Comparison of ENCODE assay signal across 8 cellular contexts in the genomic region with DNA sequence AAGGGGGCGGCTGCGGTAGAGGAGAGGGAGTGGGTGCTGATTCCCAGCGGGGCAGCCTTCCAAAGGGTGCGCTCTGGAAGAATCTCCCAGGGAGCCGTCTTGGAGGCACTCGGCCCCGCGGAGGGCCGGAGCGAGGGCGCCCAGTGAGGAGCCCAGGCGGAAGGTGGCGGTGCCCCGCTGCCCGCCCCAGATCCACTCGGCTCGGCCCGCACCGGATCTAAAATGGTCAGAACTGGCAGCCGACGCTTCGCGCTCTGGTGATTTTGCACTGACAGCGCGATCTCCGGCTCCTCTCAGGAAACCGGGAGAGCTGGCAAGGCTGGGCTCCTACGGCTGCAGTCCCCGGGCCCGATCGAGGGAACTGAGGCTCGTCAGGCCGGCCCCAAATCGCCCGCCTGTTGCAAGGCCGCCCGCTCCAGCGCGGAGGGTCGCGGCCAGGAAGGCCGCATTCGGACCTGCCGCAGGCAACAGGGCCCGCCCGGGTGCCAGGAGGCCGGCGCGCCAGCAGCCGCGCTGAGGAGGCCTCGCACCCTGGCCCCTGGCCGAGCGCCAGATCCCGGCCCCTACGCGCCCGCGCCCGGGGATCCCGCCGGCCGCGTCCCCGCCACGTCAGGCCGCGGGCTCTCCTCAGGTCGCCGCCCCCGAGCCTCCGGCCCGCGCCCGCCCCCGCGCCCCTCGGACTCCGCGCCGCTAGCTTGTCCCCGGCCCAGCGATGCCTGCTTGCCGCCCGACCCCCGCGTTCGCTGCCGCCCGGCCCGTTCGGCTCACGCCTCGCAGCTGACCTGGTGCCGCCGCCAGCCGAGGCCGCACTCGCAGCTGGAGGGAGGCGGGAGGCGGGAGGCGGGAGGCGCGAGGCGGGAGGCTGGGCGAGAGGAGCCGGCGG. TPM values are rescaled to one million over a fixed set of nuclear protein-coding genes. Genes with fewer than 3 reads are reported as not detected.
DNase-seq lines count a peak whose midpoint lies in the region; ATAC-seq and TF ChIP-seq lines count a peak whose summit lies in the region.

A gene with protein sequence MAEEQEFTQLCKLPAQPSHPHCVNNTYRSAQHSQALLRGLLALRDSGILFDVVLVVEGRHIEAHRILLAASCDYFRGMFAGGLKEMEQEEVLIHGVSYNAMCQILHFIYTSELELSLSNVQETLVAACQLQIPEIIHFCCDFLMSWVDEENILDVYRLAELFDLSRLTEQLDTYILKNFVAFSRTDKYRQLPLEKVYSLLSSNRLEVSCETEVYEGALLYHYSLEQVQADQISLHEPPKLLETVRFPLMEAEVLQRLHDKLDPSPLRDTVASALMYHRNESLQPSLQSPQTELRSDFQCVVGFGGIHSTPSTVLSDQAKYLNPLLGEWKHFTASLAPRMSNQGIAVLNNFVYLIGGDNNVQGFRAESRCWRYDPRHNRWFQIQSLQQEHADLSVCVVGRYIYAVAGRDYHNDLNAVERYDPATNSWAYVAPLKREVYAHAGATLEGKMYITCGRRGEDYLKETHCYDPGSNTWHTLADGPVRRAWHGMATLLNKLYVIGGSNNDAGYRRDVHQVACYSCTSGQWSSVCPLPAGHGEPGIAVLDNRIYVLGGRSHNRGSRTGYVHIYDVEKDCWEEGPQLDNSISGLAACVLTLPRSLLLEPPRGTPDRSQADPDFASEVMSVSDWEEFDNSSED (minus strand): TSS at position 818 of the 883 bp plus-strand sequence. CDS start 6,584 bp downstream, outside the sequence.

- H3K4me3 ChIP-seq in BLaER1 (peak within 1 kb of the TSS; percentile 85), Peyer's patch (peak within 1 kb of the TSS; percentile 70 to 93 (median 84)), iPS-18c (ENCODE audit: insufficient read depth, low read depth, low read length) (peak within 1 kb of the TSS; percentile 87)

- peaks cover 46% of the 10 kb centered on the region for H4K20me1 ChIP-seq in BLaER1

- no peaks in the 10 kb centered on the region for H3K27me3 ChIP-seq in BLaER1
- no peaks in the 10 kb centered on the region for H3K27me3 ChIP-seq in Peyer's patch

- H3K27ac ChIP-seq in BLaER1, result peak within 1 kb of the TSS; percentile 86
- H3K27ac ChIP-seq in Peyer's patch, result peak within 1 kb of the TSS; percentile 86 to 100 (median 93)

- H3K36me3 ChIP-seq in BLaER1, result no peaks in the 10 kb centered on the region
- no peaks in the 10 kb centered on the region for H3K36me3 ChIP-seq in Peyer's patch

- TF ChIP-seq CTCF in Peyer's patch (IDR thresholded peaks at IDR 0.05), result no peak
- TF ChIP-seq CTCF in MCF 10A (IDR thresholded peaks at IDR 0.05; ENCODE audit: unreplicated experiment), result no peak

- H3K27ac Mint-ChIP-seq in MCF 10A (ENCODE audit: low read depth, unreplicated experiment), result peak within 1 kb of the TSS; percentile 91

- peak within 1 kb of the TSS; percentile 97 for H3K4me2 ChIP-seq in BLaER1

- peak within 1 kb of the TSS; percentile 89 for H3K9ac ChIP-seq in BLaER1

- H3K4me1 Mint-ChIP-seq in MCF 10A (ENCODE audit: insufficient read depth, unreplicated experiment), result peaks cover 18% of the 10 kb centered on the region

- intact Hi-C loops in MCF 10A (cut with micrococcal nuclease), result loop anchor here (5.0 kb wide), 1 partner anchor 37 kb away; no protein-coding TSS in a partner anchor
- intact Hi-C loops in sciatic nerve (cut with DNase I), result loop anchor here (10.0 kb wide), 1 partner anchor 70 kb away; no protein-coding TSS in a partner anchor

- no TSS peak for BruUV-seq in MCF 10A (replicated peaks; lab: Mats Ljungman, UMichigan)

- no peaks in the 10 kb centered on the region for H3K9me3 ChIP-seq in BLaER1
- no peaks in the 10 kb centered on the region for H3K9me3 ChIP-seq in Peyer's patch
- no peaks in the 10 kb centered on the region for H3K9me3 ChIP-seq in iPS-18c (ENCODE audit: control insufficient read depth, insufficient read depth, low read length)

- H3K27me3 Mint-ChIP-seq in MCF 10A (ENCODE audit: insufficient read depth, unreplicated experiment), result no peaks in the 10 kb centered on the region

- no peaks in the 10 kb centered on the region for H3K9me3 Mint-ChIP-seq in MCF 10A (ENCODE audit: unreplicated experiment)

- H3K4me1 ChIP-seq in BLaER1 (peaks cover 33% of the 10 kb centered on the region), Peyer's patch (peaks cover 4 to 28% (median 6%) of the 10 kb centered on the region in 4 donors)

- TF ChIP-seq POLR2A in Peyer's patch (IDR thresholded peaks at IDR 0.05), result no peak

- DNase-seq in Peyer's patch (peak; percentile 52 to 68 (median 66)), MCF 10A (ENCODE audit: unreplicated experiment) (peak; percentile 22), sciatic nerve (ENCODE audit: low spot score) (peak; percentile 67), SW480 (ENCODE audit: low spot score) (no peak)

- peaks cover 6% of the 10 kb centered on the region for H3K36me3 Mint-ChIP-seq in MCF 10A (ENCODE audit: insufficient read depth, unreplicated experiment)

- H3K4me3 Mint-ChIP-seq in MCF 10A (ENCODE audit: unreplicated experiment), result peak within 1 kb of the TSS; percentile 97

- ATAC-seq in GM18867 (IDR thresholded peaks at IDR 0.05; ENCODE audit: unreplicated experiment), result peak; percentile 39
- ATAC-seq in HG03064 (IDR thresholded peaks at IDR 0.05; ENCODE audit: low read depth, unreplicated experiment), result peak; percentile 35
- ATAC-seq in sciatic nerve, result no peak

- POLR2A ChIA-PET in MCF 10A (lab: Yijun Ruan, JAX), result interaction anchor here (0.7 to 2.2 kb wide), 7 partner anchors 9 to 74 kb away, joined by 3 to 17 read pairs (median 6); partner anchors contain the start of gene MED15

- CTCF ChIA-PET in MCF 10A (lab: Yijun Ruan, JAX), result interaction anchor here (0.5 to 1.2 kb wide), 4 partner anchors 35 to 99 kb away, joined by 3 to 12 read pairs (median 3); no protein-coding TSS in a partner anchor

RNA-seq across cellular contexts. Expression of the gene that starts here (rescaled TPM):
- total RNA-seq in Peyer's patch (10 to 100 TPM; 12.6 to 23.9 (median 19.2) TPM), MCF 10A (2022) (14.7 and 20.9 TPM in 2 replicates), sciatic nerve (28.0 TPM)
